ENCODE assay signal across 1 cellular context in genomic region chr17:76710863-76711611, GRCh38.
A peak's percentile ranks its signal among the peaks of the same experiment; 100 is the strongest.
TF ChIP-seq lines count a peak whose summit lies in the region.

MXRA7 (minus strand) TSS chr17:76710965; CDS start chr17:76710946, 19 bp downstream.

TF ChIP-seq in HEK293, 187 proteins besides CTCF, POLR2A, EP300 and RAD21 (continued from another document and continues in another):
- TF ChIP-seq PRDM2 (tag by site-specific recombination; IDR thresholded peaks at IDR 0.05; ENCODE audit: borderline replicate concordance): no peak
- no peak for TF ChIP-seq ZNF404 (tag by site-specific recombination; IDR thresholded peaks at IDR 0.05)
- TF ChIP-seq ZNF354C (tag by site-specific recombination; IDR thresholded peaks at IDR 0.05; ENCODE audit: borderline replicate concordance, low read depth): no peak
- TF ChIP-seq ZNF571 (tag by site-specific recombination; IDR thresholded peaks at IDR 0.05): no peak
- no peak for TF ChIP-seq SCRT1 (tag by site-specific recombination; IDR thresholded peaks at IDR 0.05; ENCODE audit: borderline replicate concordance)
- TF ChIP-seq ZNF707 (tag by site-specific recombination; IDR thresholded peaks at IDR 0.05): no peak
- TF ChIP-seq ZSCAN5A (tag by site-specific recombination; IDR thresholded peaks at IDR 0.05): no peak
- TF ChIP-seq ZFP37 (tag by site-specific recombination; IDR thresholded peaks at IDR 0.05): no peak
- peak; percentile 60; the same call in 1 of the 2 replicates for TF ChIP-seq BCL11B (tag by site-specific recombination; IDR thresholded peaks at IDR 0.05; ENCODE audit: low read depth)
- no peak for TF ChIP-seq ZNF747 (tag by site-specific recombination; IDR thresholded peaks at IDR 0.05)
- no peak for TF ChIP-seq ZNF514 (tag by site-specific recombination; IDR thresholded peaks at IDR 0.05)
- peak; percentile 57 for TF ChIP-seq KLF9 (tag by site-specific recombination; IDR thresholded peaks at IDR 0.05; ENCODE audit: low read depth)
- TF ChIP-seq ZNF670 (tag by site-specific recombination; IDR thresholded peaks at IDR 0.05; ENCODE audit: low read depth): no peak
- no peak for TF ChIP-seq ZNF302 (tag by site-specific recombination; IDR thresholded peaks at IDR 0.05; ENCODE audit: low read depth)
- no peak for TF ChIP-seq ZNF184 (tag by site-specific recombination; IDR thresholded peaks at IDR 0.05)
- TF ChIP-seq MEIS1 (CRISPR knock-in tag; IDR thresholded peaks at IDR 0.05; ENCODE audit: borderline replicate concordance): no peak
- TF ChIP-seq ZNF558 (tag by site-specific recombination; IDR thresholded peaks at IDR 0.05): no peak
- TF ChIP-seq ZNF658 (tag by site-specific recombination; IDR thresholded peaks at IDR 0.05): no peak
- no peak for TF ChIP-seq ZNF140 (tag by site-specific recombination; IDR thresholded peaks at IDR 0.05)
- TF ChIP-seq PRDM6 (tag by site-specific recombination; IDR thresholded peaks at IDR 0.05): no peak; the same call in 1 of the 2 replicates
- no peak for TF ChIP-seq ZNF621 (tag by site-specific recombination; IDR thresholded peaks at IDR 0.05)
- TF ChIP-seq ZNF624 (tag by site-specific recombination; IDR thresholded peaks at IDR 0.05): no peak
- no peak for TF ChIP-seq REST (tag by site-specific recombination; IDR thresholded peaks at IDR 0.05)
- TF ChIP-seq ZNF157 (tag by site-specific recombination; IDR thresholded peaks at IDR 0.05): no peak
- TF ChIP-seq ZNF24 (tag by site-specific recombination; IDR thresholded peaks at IDR 0.05): 0 out of 2 replicates have a peak, but pooled peaks have one; percentile 45
- no peak for TF ChIP-seq SCRT2 (tag by site-specific recombination; IDR thresholded peaks at IDR 0.05)
- TF ChIP-seq ZNF37A (tag by site-specific recombination; IDR thresholded peaks at IDR 0.05): no peak
- no peak for TF ChIP-seq ZNF529 (tag by site-specific recombination; IDR thresholded peaks at IDR 0.05; ENCODE audit: insufficient replicate concordance)
- 0 out of 2 replicates have a peak, but pooled peaks have one; percentile 8 for TF ChIP-seq ZNF423 (tag by site-specific recombination; IDR thresholded peaks at IDR 0.05)
- no peak for TF ChIP-seq YY1 (tag by site-specific recombination; IDR thresholded peaks at IDR 0.05)
- TF ChIP-seq ZNF133 (tag by site-specific recombination; IDR thresholded peaks at IDR 0.05): no peak
- TF ChIP-seq ZNF785 (tag by site-specific recombination; IDR thresholded peaks at IDR 0.05): no peak
- no peak for TF ChIP-seq ZNF548 (tag by site-specific recombination; IDR thresholded peaks at IDR 0.05)
- TF ChIP-seq ZBTB48 (tag by site-specific recombination; IDR thresholded peaks at IDR 0.05): 0 out of 2 replicates have a peak, but pooled peaks have one; percentile 26
- TF ChIP-seq ZNF48 (tag by site-specific recombination; IDR thresholded peaks at IDR 0.05): no peak
- TF ChIP-seq ZNF501 (tag by site-specific recombination; IDR thresholded peaks at IDR 0.05): no peak
- TF ChIP-seq PRDM10 (tag by site-specific recombination; IDR thresholded peaks at IDR 0.05): peak; percentile 78
- TF ChIP-seq ZNF76 (tag by site-specific recombination; IDR thresholded peaks at IDR 0.05; ENCODE audit: borderline replicate concordance, low read depth): peak; percentile 52; the same call in 1 of the 2 replicates
- TF ChIP-seq ZNF394 (tag by site-specific recombination; IDR thresholded peaks at IDR 0.05; ENCODE audit: borderline replicate concordance): peak; percentile 45; the same call in 1 of the 2 replicates
- TF ChIP-seq ZNF544 (tag by site-specific recombination; IDR thresholded peaks at IDR 0.05): no peak
- no peak for TF ChIP-seq REPIN1 (tag by site-specific recombination; IDR thresholded peaks at IDR 0.05; ENCODE audit: low read depth)
- TF ChIP-seq YY2 (tag by site-specific recombination; IDR thresholded peaks at IDR 0.05): no peak
- TF ChIP-seq OVOL3 (tag by site-specific recombination; IDR thresholded peaks at IDR 0.05): no peak; the same call in 1 of the 2 replicates
- no peak for TF ChIP-seq TCF7L2 (IDR thresholded peaks at IDR 0.05; ENCODE audit: borderline replicate concordance, low read depth, low read length)
- no peak for TF ChIP-seq ZNF626 (tag by site-specific recombination; IDR thresholded peaks at IDR 0.05)
- TF ChIP-seq ZNF174 (tag by site-specific recombination; IDR thresholded peaks at IDR 0.05): no peak
- peak; percentile 90 for TF ChIP-seq ZNF600 (tag by site-specific recombination; IDR thresholded peaks at IDR 0.05)
- peak; percentile 46; the same call in 1 of the 2 replicates for TF ChIP-seq INSM2 (tag by site-specific recombination; IDR thresholded peaks at IDR 0.05)
- TF ChIP-seq SALL2 (tag by site-specific recombination; IDR thresholded peaks at IDR 0.05; ENCODE audit: borderline replicate concordance): no peak
- TF ChIP-seq ZFHX2 (tag by site-specific recombination; conservative IDR thresholded peaks at IDR 0.05): peak; percentile 62
- TF ChIP-seq GLI2 (tag by site-specific recombination; IDR thresholded peaks at IDR 0.05; ENCODE audit: borderline replicate concordance, low read depth): no peak
